15 cellular contexts compared by ENCODE assay signal in the genomic region with DNA sequence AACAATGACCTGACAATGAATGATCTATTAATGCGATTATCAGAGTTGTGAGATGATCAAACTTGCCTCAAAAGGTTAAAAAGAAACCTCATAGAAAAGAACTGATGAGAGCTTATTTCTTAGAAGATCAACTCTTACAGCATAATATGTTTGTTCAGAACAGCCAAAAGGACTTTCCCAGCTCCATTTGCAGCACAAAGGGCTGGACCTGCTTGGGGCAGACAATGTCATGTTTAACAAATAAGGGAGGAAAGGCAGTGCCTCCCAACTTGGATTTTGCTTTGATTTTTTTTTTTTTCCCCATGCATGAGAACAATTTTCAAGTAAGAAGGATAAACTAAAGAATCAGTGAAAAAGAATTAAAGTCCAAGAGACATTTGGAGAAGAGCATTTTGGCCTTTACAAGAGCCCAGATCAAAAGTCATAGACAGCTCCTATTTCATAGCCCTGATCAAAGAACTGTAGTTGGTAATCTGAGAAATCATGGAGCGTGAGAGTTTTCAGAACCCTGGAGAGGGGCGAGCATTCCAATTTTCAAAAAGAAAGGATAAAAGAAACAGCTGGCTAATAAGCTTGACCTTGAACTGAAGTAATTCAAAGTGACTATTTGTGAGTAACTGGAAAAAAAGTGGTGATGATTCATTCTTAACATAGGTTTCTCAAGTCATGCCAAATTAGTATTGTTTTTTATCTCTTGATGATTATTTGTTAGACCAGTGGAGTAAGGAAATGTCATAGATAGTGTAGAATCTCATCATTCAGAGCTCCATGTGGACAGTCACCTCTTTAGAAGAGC.
DNase-seq lines count a peak whose midpoint lies in the region; ATAC-seq and TF ChIP-seq lines count a peak whose summit lies in the region.
"Had no signal": no experiment of that assay in that cellular context is flagged by ENCODE, and none has a peak within 500 bp of the region (broad histone marks: within the 10 kb centered on the region; RNA-seq: fewer than 3 reads in every experiment).

No MANE protein-coding gene starts in this region.

- in situ Hi-C loops in astrocyte of the cerebellum (cut with HindIII; ENCODE audit: low sequenced_read_pairs) = no loop called here

- H3K4me3 ChIP-seq in HUES48 (ENCODE audit: low read depth, low read length) = no peak overlapping the region
- no peak overlapping the region for H3K4me3 ChIP-seq in astrocyte of the cerebellum (ENCODE audit: low read depth, low read length)
- peak overlapping the region; percentile 31 for H3K4me3 ChIP-seq in iPS-18a (ENCODE audit: low read length)
- H3K4me3 ChIP-seq in upper lobe of right lung = no peak overlapping the region
- H3K4me3 ChIP-seq: esophagus squamous epithelium, transverse colon had no signal

- no peak for TF ChIP-seq CTCF in astrocyte of the cerebellum (IDR thresholded peaks at IDR 0.05; ENCODE audit: low read depth, low read length, missing control alignments)
- TF ChIP-seq CTCF in upper lobe of right lung (IDR thresholded peaks at IDR 0.05) = no peak

- H3K4me1 ChIP-seq in HUES48 (ENCODE audit: control insufficient read depth, insufficient read depth, low read length) (peaks cover 12% of the 10 kb centered on the region), iPS-18a (ENCODE audit: control insufficient read depth, low read depth, low read length) (peaks cover 21% of the 10 kb centered on the region), upper lobe of right lung (no peaks in the 10 kb centered on the region)

- no peak for ATAC-seq in upper lobe of right lung
- ATAC-seq: activated CD4-positive, CD25-positive, alpha-beta regulatory T cell treated with anti-CD3 and anti-CD28 coated beads, Interleukin-2, amount 50 U/mL, for 24 hours had no signal

- H3K36me3 ChIP-seq in HUES48 (ENCODE audit: control insufficient read depth, insufficient read depth, low read length) (no peaks in the 10 kb centered on the region), iPS-18a (ENCODE audit: control insufficient read depth, low read depth, low read length) (no peaks in the 10 kb centered on the region), upper lobe of right lung (no peaks in the 10 kb centered on the region)
- H3K36me3 ChIP-seq: esophagus squamous epithelium, transverse colon had no signal

- peak; percentile 22 for DNase-seq in AG08396 (ENCODE audit: low spot score)
- peak; percentile 8 for DNase-seq in astrocyte of the cerebellum (ENCODE audit: low read depth)
- DNase-seq in activated CD8-positive, alpha-beta memory T cell treated with anti-CD3 and anti-CD28 coated beads for 24 hours = no peak
- DNase-seq in cerebellar cortex (ENCODE audit: low spot score) = no peak
- DNase-seq in NCI-H526 (lab: John Stamatoyannopoulos, UW) = no peak
- no peak for DNase-seq in upper lobe of right lung
- DNase-seq: cortex of kidney; esophagus squamous epithelium; KG1; NCI-H2029; stimulated activated CD4-positive, alpha-beta T cell treated with anti-CD3 and anti-CD28 coated beads, Interleukin-1b, Interleukin-23, amount 100 ng/mL, for 48 hours; transverse colon had no signal

- intact Hi-C loops in upper lobe of right lung (cut with DNase I) = no loop called here

- H3K27me3 ChIP-seq in HUES48 (ENCODE audit: control insufficient read depth, insufficient read depth, low read length) (no peaks in the 10 kb centered on the region), iPS-18a (ENCODE audit: control insufficient read depth, insufficient read depth, low read length) (no peaks in the 10 kb centered on the region), upper lobe of right lung (no peaks in the 10 kb centered on the region)
- H3K27me3 ChIP-seq: esophagus squamous epithelium, transverse colon had no signal

- H3K27ac ChIP-seq in HUES48 (ENCODE audit: low read depth, low read length) (peak overlapping the region; percentile 12), iPS-18a (ENCODE audit: low read length) (no peak overlapping the region), upper lobe of right lung (no peak overlapping the region)
- H3K27ac ChIP-seq: esophagus squamous epithelium, transverse colon had no signal

- H3K9ac ChIP-seq in HUES48 (ENCODE audit: low read depth, low read length) (no peak overlapping the region), iPS-18a (ENCODE audit: low read length) (no peak overlapping the region)

- H3K9me3 ChIP-seq in HUES48 (ENCODE audit: control insufficient read depth, insufficient read depth, low read length) = no peaks in the 10 kb centered on the region
- no peaks in the 10 kb centered on the region for H3K9me3 ChIP-seq in iPS-18a (ENCODE audit: control insufficient read depth, low read depth, low read length)
- no peaks in the 10 kb centered on the region for H3K9me3 ChIP-seq in upper lobe of right lung
- H3K9me3 ChIP-seq: esophagus squamous epithelium, transverse colon had no signal

Comparison
In these comparisons a context has a peak if more than half of its experiments do, and no peak if none do; other contexts are left out.
1. DNase-seq: peak in AG08396 (single experiment) and astrocyte of the cerebellum (single experiment); none in activated CD8-positive, alpha-beta memory T cell treated with anti-CD3 and anti-CD28 coated beads for 24 hours (single experiment), cerebellar cortex (single experiment), NCI-H526 (0 of 2) and upper lobe of right lung (single experiment).